In genomic region chr1:25544819-25545218, GRCh38 we compare ENCODE assay signal across 8 cellular contexts. TPM values are rescaled to one million over a fixed set of nuclear protein-coding genes. Genes with fewer than 3 reads are reported as not detected.
DNase-seq lines count a peak whose midpoint lies in the region; ATAC-seq and TF ChIP-seq lines count a peak whose summit lies in the region.

No MANE protein-coding gene starts in this region.

- no peak overlapping the region for H2BK120ac ChIP-seq in neuronal stem cell (ENCODE audit: low read depth, low read length)

- no peaks in the 10 kb centered on the region for H3K79me2 ChIP-seq in fibroblast of lung (ENCODE audit: control insufficient read depth, insufficient read depth, low read length)

- H2BK15ac ChIP-seq in neuronal stem cell (ENCODE audit: low read length) = no peak overlapping the region

- H2BK5ac ChIP-seq in neuronal stem cell (ENCODE audit: low read length) = no peak overlapping the region

- H3K9ac ChIP-seq in fibroblast of lung (ENCODE audit: insufficient read depth, low read length) = peak overlapping the region; percentile 8
- no peak overlapping the region for H3K9ac ChIP-seq in neuronal stem cell (ENCODE audit: low read depth, low read length, poor library complexity)

- H3K4ac ChIP-seq in neuronal stem cell (ENCODE audit: low read length) = no peak overlapping the region

- H3K27ac ChIP-seq in fibroblast of lung (ENCODE audit: insufficient read depth, low read length) = no peak overlapping the region
- H3K27ac ChIP-seq in neuronal stem cell (replicated peaks; ENCODE audit: low read length) = no peak overlapping the region

- H4K8ac ChIP-seq in neuronal stem cell (ENCODE audit: low read depth, low read length) = no peak overlapping the region

- H3K23ac ChIP-seq in neuronal stem cell (ENCODE audit: low read depth, low read length, poor library complexity) = peak overlapping the region; percentile 45

- H3K27me3 ChIP-seq in fibroblast of lung (ENCODE audit: control insufficient read depth, insufficient read depth, low read length) (peaks cover 2% of the 10 kb centered on the region), neuronal stem cell (ENCODE audit: control insufficient read depth in 3 of 3, insufficient read depth in 3 of 3, low read depth in 1 of 3, low read length in 3 of 3) (peaks cover 0 to 15% (median 11%) of the 10 kb centered on the region in 3 experiments)

- ATAC-seq in GM21717 (IDR thresholded peaks at IDR 0.05; ENCODE audit: unreplicated experiment) = no peak

- H2BK12ac ChIP-seq in neuronal stem cell (ENCODE audit: low read length) = no peak overlapping the region

- H3K4me1 ChIP-seq in fibroblast of lung (ENCODE audit: control insufficient read depth, extremely low read depth, insufficient read depth, low read length) (peaks cover 12% of the 10 kb centered on the region), neuronal stem cell (ENCODE audit: control insufficient read depth in 2 of 2, insufficient read depth in 1 of 2, low read depth in 1 of 2, low read length in 2 of 2) (peaks cover 4 to 11% of the 10 kb centered on the region in 2 donors)

- no peak for TF ChIP-seq CTCF in fibroblast of lung (conservative IDR thresholded peaks at IDR 0.05 in 1 of 2, IDR thresholded peaks at IDR 0.05 in 1 of 2; ENCODE audit: low read depth in 1 of 2, low read length in 2 of 2)

- H3K4me2 ChIP-seq in fibroblast of lung (ENCODE audit: extremely low read depth, insufficient read depth, low read length) = peak overlapping the region; percentile 77
- no peak overlapping the region for H3K4me2 ChIP-seq in neuronal stem cell (ENCODE audit: insufficient read depth, low read length, poor library complexity, severe bottlenecking)

- H3K4me3 ChIP-seq in fibroblast of lung (replicated peaks in 1 of 4; ENCODE audit: control extremely low read depth in 1 of 4, insufficient read depth in 1 of 4, low read depth in 3 of 4, low read length in 4 of 4) (peak overlapping the region in 3 of 4 experiments; percentile 63 to 80 (median 70)), neuronal stem cell (ENCODE audit: low read length in 2 of 2) (peak overlapping the region in 1 of 2 donors; percentile 67)

- no CpG with 5 or more reads among the region's 6 CpGs for WGBS in neuronal stem cell (ENCODE audit: extremely low coverage in 2 of 2, insufficient read length in 2 of 2, insufficient replicate concordance in 1 of 2), 2 donors

- H4K20me1 ChIP-seq in fibroblast of lung (ENCODE audit: control insufficient read depth, extremely low read depth, insufficient read depth, low read length) = no peaks in the 10 kb centered on the region

- H3K9me3 ChIP-seq in fibroblast of lung (ENCODE audit: control insufficient read depth, insufficient read depth, low read depth, low read length) (no peaks in the 10 kb centered on the region), neuronal stem cell (replicated peaks in 1 of 2; ENCODE audit: control insufficient read depth in 2 of 2, insufficient read depth in 1 of 2, low read depth in 1 of 2, low read length in 2 of 2) (no peaks in the 10 kb centered on the region)

- no peak overlapping the region for H4K91ac ChIP-seq in neuronal stem cell (ENCODE audit: low read depth, low read length, poor library complexity)

- no peak overlapping the region for H2AK5ac ChIP-seq in neuronal stem cell (ENCODE audit: low read depth, low read length)

- H2AFZ ChIP-seq in fibroblast of lung (ENCODE audit: low read length) = no peak overlapping the region
- H2AFZ ChIP-seq in neuronal stem cell (ENCODE audit: low read length) = no peak overlapping the region

- H3K14ac ChIP-seq in neuronal stem cell (ENCODE audit: low read length) = no peak overlapping the region

- no peaks in the 10 kb centered on the region for H3K79me1 ChIP-seq in neuronal stem cell (ENCODE audit: low read depth, low read length)

- H3K18ac ChIP-seq in neuronal stem cell (ENCODE audit: low read length) = no peak overlapping the region

- H3K36me3 ChIP-seq in fibroblast of lung (ENCODE audit: control insufficient read depth, insufficient read depth, low read length) (no peaks in the 10 kb centered on the region), neuronal stem cell (replicated peaks in 1 of 2; ENCODE audit: control insufficient read depth in 2 of 2, insufficient read depth in 2 of 2, low read length in 2 of 2) (no peaks in the 10 kb centered on the region)

- DNase-seq in GM04503 (ENCODE audit: low read depth) (peak; percentile 16), SW480 (ENCODE audit: low spot score) (peak; percentile 33), fibroblast of lung (ENCODE audit: low read depth in 2 of 2) (no peak), neuronal stem cell (ENCODE audit: low spot score) (no peak), NCI-H187 (lab: John Stamatoyannopoulos, UW) (no peak), NCI-H146 treated with DMSO at 0.1 percent for 48 hours (lab: John Stamatoyannopoulos, UW; ENCODE audit: unreplicated experiment) (no peak)
- DNase-seq in stimulated activated naive CD4-positive, alpha-beta T cell treated with Interleukin-2 at 50 U/mL for 16 hours (lab: John Stamatoyannopoulos, UW) = no peak

RNA-seq across cellular contexts. Expression of gene LDLRAP1, which starts 1.4 kb away (rescaled TPM):
- 6.9 and 7.3 TPM in 2 replicates for total RNA-seq in fibroblast of lung
- 12.5 and 21.0 TPM in 2 replicates for polyA plus RNA-seq in fibroblast of lung
- polyA plus RNA-seq in fibroblast of lung (2012) = 11.2 and 18.5 TPM in 2 replicates
- 20.5 and 33.9 TPM in 2 replicates for polyA minus RNA-seq in fibroblast of lung (ENCODE audit: low replicate concordance)
- 5.0 TPM for polyA plus RNA-seq in neuronal stem cell (2013, experiment 1 of 2)
- 5.4 TPM for polyA plus RNA-seq in neuronal stem cell (2013, experiment 2 of 2)

Comparison
In these comparisons a context has a peak if more than half of its experiments do, and no peak if none do; other contexts are left out.
1. DNase-seq: peak in GM04503 (single experiment) and SW480 (single experiment); none in fibroblast of lung (0 of 2), neuronal stem cell (single experiment), NCI-H187 (0 of 2), stimulated activated naive CD4-positive, alpha-beta T cell treated with Interleukin-2 at 50 U/mL for 16 hours (single experiment) and NCI-H146 treated with DMSO at 0.1 percent for 48 hours (single experiment).